Comparison of ENCODE assay signal across 8 cellular contexts in genomic region chrX:130109429-130110378, GRCh38. TPM values are rescaled to one million over a fixed set of nuclear protein-coding genes. Genes with fewer than 3 reads are reported as not detected.
A peak's percentile ranks its signal among the peaks of the same experiment; 100 is the strongest.
DNase-seq lines count a peak whose midpoint lies in the region; ATAC-seq and TF ChIP-seq lines count a peak whose summit lies in the region.

No MANE protein-coding gene starts in this region.

- peak overlapping the region; percentile 93 for H3K4me2 ChIP-seq in skeletal muscle satellite cell (ENCODE audit: low read length)

- no peaks in the 10 kb centered on the region for H3K27me3 ChIP-seq in skeletal muscle satellite cell (ENCODE audit: control insufficient read depth, insufficient read depth, low read length)

- CTCF ChIA-PET in activated CD8-positive, alpha-beta T cell treated with anti-CD3 and anti-CD28 coated beads, Interleukin-2, amount 10 ng/mL, durations not matched to agents 7 days and 5 days (lab: Charles Lee) = interaction anchor here (0.6 to 3.8 kb wide), 11 partner anchors 9 to 184 kb away, joined by 3 to 11 read pairs (median 5); no protein-coding TSS in a partner anchor

- H3K4me3 ChIP-seq in GM12875 (ENCODE audit: low read depth, low read length) (peak overlapping the region; percentile 82), skeletal muscle satellite cell (ENCODE audit: low read length) (peak overlapping the region; percentile 80)

- H3K4me3 Mint-ChIP-seq in activated CD8-positive, alpha-beta T cell treated with anti-CD3 and anti-CD28 coated beads, Interleukin-2, amount 10 ng/mL, durations not matched to agents 7 days and 5 days = peak overlapping the region; percentile 89

- H3K4me1 Mint-ChIP-seq in activated CD8-positive, alpha-beta T cell treated with anti-CD3 and anti-CD28 coated beads, Interleukin-2, amount 10 ng/mL, durations not matched to agents 7 days and 5 days (ENCODE audit: low read depth) = peaks cover 42% of the 10 kb centered on the region

- H3K9me3 ChIP-seq in skeletal muscle satellite cell (replicated peaks; ENCODE audit: low read length) = no peaks in the 10 kb centered on the region

- no peak for DNase-seq in activated CD8-positive, alpha-beta T cell treated with anti-CD3 and anti-CD28 coated beads, Interleukin-2, amount 10 ng/mL, durations not matched to agents 7 days and 5 days
- peak; percentile 16 for DNase-seq in left cardiac atrium
- DNase-seq in midbrain (lab: John Stamatoyannopoulos, UW) = no peak
- DNase-seq in putamen (ENCODE audit: low spot score) = no peak

- H3K9me3 Mint-ChIP-seq in activated CD8-positive, alpha-beta T cell treated with anti-CD3 and anti-CD28 coated beads, Interleukin-2, amount 10 ng/mL, durations not matched to agents 7 days and 5 days (ENCODE audit: insufficient read depth) = no peaks in the 10 kb centered on the region

- ATAC-seq in HG03066 (IDR thresholded peaks at IDR 0.05; ENCODE audit: low read depth, unreplicated experiment) (peak; percentile 8), left cardiac atrium (peak; percentile 17 to 22), GM18870 (IDR thresholded peaks at IDR 0.05; ENCODE audit: unreplicated experiment) (no peak)
- peak; percentile 18 for ATAC-seq in activated CD8-positive, alpha-beta T cell treated with anti-CD3 and anti-CD28 coated beads, Interleukin-2, amount 10 ng/mL, durations not matched to agents 7 days and 5 days

- peak overlapping the region; percentile 85 for H3K27ac Mint-ChIP-seq in activated CD8-positive, alpha-beta T cell treated with anti-CD3 and anti-CD28 coated beads, Interleukin-2, amount 10 ng/mL, durations not matched to agents 7 days and 5 days

- intact Hi-C loops in left cardiac atrium (cut with DNase I) = no loop called here

- H3K36me3 ChIP-seq in skeletal muscle satellite cell (ENCODE audit: insufficient read depth, low read length) = no peaks in the 10 kb centered on the region

- POLR2A ChIA-PET in activated CD8-positive, alpha-beta T cell treated with anti-CD3 and anti-CD28 coated beads, Interleukin-2, amount 10 ng/mL, durations not matched to agents 7 days and 5 days (lab: Charles Lee) = interaction anchor here (0.6 to 1.8 kb wide), 6 partner anchors 12 to 62 kb away, joined by 3 to 6 read pairs (median 3); partner anchors contain the start of gene RAB33A

- H3K4me1 ChIP-seq in skeletal muscle satellite cell (ENCODE audit: control insufficient read depth, insufficient read depth, low read length) = peaks cover 30% of the 10 kb centered on the region

- peak overlapping the region; percentile 92 for H3K9ac ChIP-seq in skeletal muscle satellite cell (ENCODE audit: low read depth, low read length)

- peaks cover 14% of the 10 kb centered on the region for H3K36me3 Mint-ChIP-seq in activated CD8-positive, alpha-beta T cell treated with anti-CD3 and anti-CD28 coated beads, Interleukin-2, amount 10 ng/mL, durations not matched to agents 7 days and 5 days (ENCODE audit: low read depth)

- no peaks in the 10 kb centered on the region for H3K27me3 Mint-ChIP-seq in activated CD8-positive, alpha-beta T cell treated with anti-CD3 and anti-CD28 coated beads, Interleukin-2, amount 10 ng/mL, durations not matched to agents 7 days and 5 days (ENCODE audit: low read depth)

- TF ChIP-seq CTCF in GM12875 (IDR thresholded peaks at IDR 0.05; ENCODE audit: borderline replicate concordance, insufficient read depth, low read depth, low read length) = no peak

RNA-seq across cellular contexts. Expression of gene ELF4, which starts 0.6 kb away (rescaled TPM):
- 10 to 100 TPM; 38.2 to 39.0 TPM for total RNA-seq in activated CD8-positive, alpha-beta T cell treated with anti-CD3 and anti-CD28 coated beads, Interleukin-2, amount 10 ng/mL, durations not matched to agents 7 days and 5 days
- 1 to 10 TPM; 4.2 to 6.4 TPM for total RNA-seq in left cardiac atrium
- total RNA-seq in skeletal muscle satellite cell (2012; rRNA removed) = 9.9 and 10.5 TPM in 2 replicates

RNA-seq across cellular contexts. Expression of gene AIFM1, which starts 55.9 kb away (rescaled TPM):
- 10 to 100 TPM; 43.4 to 47.6 TPM for total RNA-seq in activated CD8-positive, alpha-beta T cell treated with anti-CD3 and anti-CD28 coated beads, Interleukin-2, amount 10 ng/mL, durations not matched to agents 7 days and 5 days
- total RNA-seq in left cardiac atrium = 10 to 100 TPM; 83.1 to 99.9 TPM
- 14.4 and 19.3 TPM in 2 replicates for total RNA-seq in skeletal muscle satellite cell (2012; rRNA removed)

Comparison
In these comparisons a context has a peak if more than half of its experiments do, and no peak if none do; other contexts are left out.
1. RNA of gene ELF4, which starts 0.6 kb away (total RNA-seq): 38.2 to 39.0 TPM in activated CD8-positive, alpha-beta T cell treated with anti-CD3 and anti-CD28 coated beads, Interleukin-2, amount 10 ng/mL, durations not matched to agents 7 days and 5 days; 4.2 to 6.4 TPM in left cardiac atrium; every median in the first group is over 4 times any median in the second.